ENCODE assay signal across 8 cellular contexts in genomic region chr12:123445388-123446344, GRCh38. TPM values are rescaled to one million over a fixed set of nuclear protein-coding genes. Genes with fewer than 3 reads are reported as not detected.
A peak's percentile ranks its signal among the peaks of the same experiment; 100 is the strongest.
DNase-seq lines count a peak whose midpoint lies in the region; ATAC-seq and TF ChIP-seq lines count a peak whose summit lies in the region.

No MANE protein-coding gene starts in this region.

- H3K4me1 Mint-ChIP-seq in activated naive CD8-positive, alpha-beta T cell (ENCODE audit: low read depth): peaks cover 25% of the 10 kb centered on the region
- H3K4me1 Mint-ChIP-seq in activated naive CD8-positive, alpha-beta T cell treated with anti-CD3 and anti-CD28 coated beads for 36 hours: peaks cover 17% of the 10 kb centered on the region

- H3K36me3 Mint-ChIP-seq in activated naive CD8-positive, alpha-beta T cell: no peaks in the 10 kb centered on the region
- no peaks in the 10 kb centered on the region for H3K36me3 Mint-ChIP-seq in activated naive CD8-positive, alpha-beta T cell treated with anti-CD3 and anti-CD28 coated beads for 36 hours

- H3K9me3 Mint-ChIP-seq in activated naive CD8-positive, alpha-beta T cell (ENCODE audit: low read depth): no peaks in the 10 kb centered on the region
- H3K9me3 Mint-ChIP-seq in activated naive CD8-positive, alpha-beta T cell treated with anti-CD3 and anti-CD28 coated beads for 36 hours: no peaks in the 10 kb centered on the region

- no peak for TF ChIP-seq CTCF in brain microvascular endothelial cell (IDR thresholded peaks at IDR 0.05; ENCODE audit: low read depth, low read length, missing control alignments)
- TF ChIP-seq CTCF in lower lobe of right lung (IDR thresholded peaks at IDR 0.05): no peak

- no peak for DNase-seq in activated naive CD8-positive, alpha-beta T cell treated with anti-CD3 and anti-CD28 coated beads for 36 hours
- peak; percentile 11 for DNase-seq in brain microvascular endothelial cell
- peak; percentile 72 for DNase-seq in lower lobe of right lung
- DNase-seq in aorta: peak in 1 of 2 donors; percentile 77
- DNase-seq in HPDE6-E6E7 (ENCODE audit: extremely low spot score): no peak
- DNase-seq in DMS53 (lab: John Stamatoyannopoulos, UW): no peak

- in situ Hi-C loops in brain microvascular endothelial cell (cut with HindIII; ENCODE audit: low pct_ligation_motif_present, low sequenced_read_pairs): no loop called here

- no peak overlapping the region for H3K27ac Mint-ChIP-seq in activated naive CD8-positive, alpha-beta T cell
- H3K27ac Mint-ChIP-seq in activated naive CD8-positive, alpha-beta T cell treated with anti-CD3 and anti-CD28 coated beads for 36 hours: no peak overlapping the region

- peak overlapping the region; percentile 24 for H3K27ac ChIP-seq in brain microvascular endothelial cell
- peak overlapping the region; percentile 85 for H3K27ac ChIP-seq in lower lobe of right lung
- peak overlapping the region; percentile 87 to 97 for H3K27ac ChIP-seq in aorta (ENCODE audit: low read depth in 1 of 2, low read length in 2 of 2)

- ATAC-seq in lower lobe of right lung (peak; percentile 84 to 86), aorta (ENCODE audit: low FRiP score) (peak; percentile 80), HG03135 (IDR thresholded peaks at IDR 0.05; ENCODE audit: unreplicated experiment) (no peak)

- no peaks in the 10 kb centered on the region for H3K27me3 Mint-ChIP-seq in activated naive CD8-positive, alpha-beta T cell
- H3K27me3 Mint-ChIP-seq in activated naive CD8-positive, alpha-beta T cell treated with anti-CD3 and anti-CD28 coated beads for 36 hours: no peaks in the 10 kb centered on the region

- intact Hi-C loops in lower lobe of right lung (cut with DNase I): no loop called here
- intact Hi-C loops in aorta (cut with DNase I): no loop called here

- H3K4me1 ChIP-seq in lower lobe of right lung (peaks cover 52% of the 10 kb centered on the region), aorta (ENCODE audit: control insufficient read depth in 1 of 2, insufficient read depth in 2 of 2, low read length in 2 of 2) (no peaks in the 10 kb centered on the region)

- 11 to 12% methylated on average over 18 of the region's 18 CpGs for WGBS in aorta, 2 donors

- H3K27me3 ChIP-seq in brain microvascular endothelial cell (replicated peaks) (no peaks in the 10 kb centered on the region), lower lobe of right lung (ENCODE audit: low read depth) (no peaks in the 10 kb centered on the region), aorta (ENCODE audit: control insufficient read depth in 1 of 2, insufficient read depth in 2 of 2, low read length in 1 of 2) (no peaks in the 10 kb centered on the region)

- H3K4me3 Mint-ChIP-seq in activated naive CD8-positive, alpha-beta T cell: peak overlapping the region; percentile 23
- no peak overlapping the region for H3K4me3 Mint-ChIP-seq in activated naive CD8-positive, alpha-beta T cell treated with anti-CD3 and anti-CD28 coated beads for 36 hours

- H3K36me3 ChIP-seq in brain microvascular endothelial cell (replicated peaks) (no peaks in the 10 kb centered on the region), lower lobe of right lung (no peaks in the 10 kb centered on the region), aorta (ENCODE audit: control insufficient read depth in 1 of 2, insufficient read depth in 2 of 2, low read length in 1 of 2) (no peaks in the 10 kb centered on the region)

- H3K4me3 ChIP-seq in brain microvascular endothelial cell (ENCODE audit: low read depth, low read length) (no peak overlapping the region), lower lobe of right lung (peak overlapping the region; percentile 20), aorta (ENCODE audit: low read length in 2 of 2) (no peak overlapping the region)

- H3K9me3 ChIP-seq in lower lobe of right lung (no peaks in the 10 kb centered on the region), aorta (ENCODE audit: control insufficient read depth, low read length) (no peaks in the 10 kb centered on the region)

RNA-seq across cellular contexts. Expression of gene RILPL2, which starts 9.2 kb away (rescaled TPM):
- 10 to 100 TPM; 18.2 to 18.5 TPM for total RNA-seq in activated naive CD8-positive, alpha-beta T cell treated with anti-CD3 and anti-CD28 coated beads for 36 hours
- total RNA-seq in lower lobe of right lung: 18.6 TPM
- 10 to 100 TPM; 12.6 to 13.7 TPM for total RNA-seq in aorta
- polyA plus RNA-seq in aorta: 10 to 100 TPM; 19.4 to 25.3 TPM

RNA-seq across cellular contexts. Expression of gene SNRNP35, which starts 12.3 kb away (rescaled TPM):
- total RNA-seq in activated naive CD8-positive, alpha-beta T cell treated with anti-CD3 and anti-CD28 coated beads for 36 hours: 10 to 100 TPM; 20.8 to 22.0 TPM
- 23.3 TPM for total RNA-seq in lower lobe of right lung
- 10 to 100 TPM; 23.3 to 28.3 TPM for total RNA-seq in aorta
- polyA plus RNA-seq in aorta: 10 to 100 TPM; 35.7 to 72.7 TPM

Comparison
In these comparisons a context has a peak if more than half of its experiments do, and no peak if none do; other contexts are left out.
1. DNase-seq: peak in brain microvascular endothelial cell (single experiment) and lower lobe of right lung (single experiment); none in activated naive CD8-positive, alpha-beta T cell treated with anti-CD3 and anti-CD28 coated beads for 36 hours (single experiment), HPDE6-E6E7 (single experiment) and DMS53 (single experiment).
2. H3K27ac ChIP-seq: peak in every context shown above with its lines; median percentile 92 in aorta; 85 in lower lobe of right lung; 24 in brain microvascular endothelial cell.